In genomic region chr9:123998970-123999621, GRCh38 we compare ENCODE assay signal across 10 cellular contexts. TPM values are rescaled to one million over a fixed set of nuclear protein-coding genes. Genes with fewer than 3 reads are reported as not detected.
DNase-seq lines count a peak whose midpoint lies in the region; ATAC-seq and TF ChIP-seq lines count a peak whose summit lies in the region.
"Had no signal": no experiment of that assay in that cellular context is flagged by ENCODE, and none has a peak within 500 bp of the region (broad histone marks: within the 10 kb centered on the region; RNA-seq: fewer than 3 reads in every experiment).

No MANE protein-coding gene starts in this region.

- TF ChIP-seq POLR2A in prostate gland (IDR thresholded peaks at IDR 0.05) = no peak

- intact Hi-C loops in prostate gland (cut with DNase I) = no loop called here

- H3K9me3 ChIP-seq in mesodermal cell (ENCODE audit: control insufficient read depth, low read length) = no peaks in the 10 kb centered on the region
- H3K9me3 ChIP-seq in prostate gland = no peaks in the 10 kb centered on the region
- H3K9me3 ChIP-seq: MG63 had no signal

- H3K4me3 ChIP-seq in AG04449 (ENCODE audit: low read depth, low read length) (peak overlapping the region; percentile 40), GM12875 (ENCODE audit: low read depth, low read length) (peak overlapping the region; percentile 33), mesodermal cell (ENCODE audit: extremely low read depth, insufficient read depth, low read length, poor library complexity, severe bottlenecking) (peak overlapping the region; percentile 14), prostate gland (no peak overlapping the region)
- H3K4me3 ChIP-seq: MG63 had no signal

- H3K36me3 Mint-ChIP-seq in activated CD8-positive, alpha-beta T cell treated with anti-CD3 and anti-CD28 coated beads, Interleukin-2, amount 10 ng/mL, durations not matched to agents 7 days and 5 days (ENCODE audit: low read depth) = no peaks in the 10 kb centered on the region

- peak; percentile 50 for ATAC-seq in activated CD8-positive, alpha-beta T cell treated with anti-CD3 and anti-CD28 coated beads, Interleukin-2, amount 10 ng/mL, durations not matched to agents 7 days and 5 days
- ATAC-seq in GM19351 (IDR thresholded peaks at IDR 0.05; ENCODE audit: unreplicated experiment) (no peak), GM19395 (IDR thresholded peaks at IDR 0.05; ENCODE audit: unreplicated experiment) (no peak)

- DNase-seq in AG04449 (ENCODE audit: low read depth, low spot score) (no peak), prostate gland (ENCODE audit: low spot score) (no peak), Ammon's horn (ENCODE audit: low spot score) (no peak)
- no peak for DNase-seq in activated CD8-positive, alpha-beta T cell treated with anti-CD3 and anti-CD28 coated beads, Interleukin-2, amount 10 ng/mL, durations not matched to agents 7 days and 5 days
- DNase-seq: activated gamma-delta T cell, MG63 had no signal

- H3K9me3 Mint-ChIP-seq in activated CD8-positive, alpha-beta T cell treated with anti-CD3 and anti-CD28 coated beads, Interleukin-2, amount 10 ng/mL, durations not matched to agents 7 days and 5 days (ENCODE audit: insufficient read depth) = no peaks in the 10 kb centered on the region

- H3K4me1 Mint-ChIP-seq in activated CD8-positive, alpha-beta T cell treated with anti-CD3 and anti-CD28 coated beads, Interleukin-2, amount 10 ng/mL, durations not matched to agents 7 days and 5 days (ENCODE audit: low read depth) = peaks cover 32% of the 10 kb centered on the region

- POLR2A ChIA-PET in AG04449 (lab: Yijun Ruan, JAX) = no interaction called here
- POLR2A ChIA-PET in activated CD8-positive, alpha-beta T cell treated with anti-CD3 and anti-CD28 coated beads, Interleukin-2, amount 10 ng/mL, durations not matched to agents 7 days and 5 days (lab: Charles Lee) = no interaction called here

- H3K4me1 ChIP-seq in mesodermal cell (ENCODE audit: control insufficient read depth, insufficient read depth, low read length, poor library complexity, severe bottlenecking) = no peaks in the 10 kb centered on the region
- H3K4me1 ChIP-seq in prostate gland (replicated peaks) = no peaks in the 10 kb centered on the region

- H3K4me3 Mint-ChIP-seq in activated CD8-positive, alpha-beta T cell treated with anti-CD3 and anti-CD28 coated beads, Interleukin-2, amount 10 ng/mL, durations not matched to agents 7 days and 5 days = peak overlapping the region; percentile 66

- TF ChIP-seq CTCF in AG04449 (IDR thresholded peaks at IDR 0.05; ENCODE audit: insufficient read depth, low read length, missing control alignments) (no peak), GM12875 (IDR thresholded peaks at IDR 0.05; ENCODE audit: borderline replicate concordance, insufficient read depth, low read depth, low read length) (no peak), prostate gland (IDR thresholded peaks at IDR 0.05) (no peak)

- H3K27ac ChIP-seq in mesodermal cell (ENCODE audit: low read depth, low read length, severe bottlenecking) (no peak overlapping the region), prostate gland (no peak overlapping the region)

- H3K27me3 ChIP-seq in prostate gland (replicated peaks; ENCODE audit: insufficient read depth) = peaks cover 41% of the 10 kb centered on the region

- peak overlapping the region; percentile 28 for H3K27ac Mint-ChIP-seq in activated CD8-positive, alpha-beta T cell treated with anti-CD3 and anti-CD28 coated beads, Interleukin-2, amount 10 ng/mL, durations not matched to agents 7 days and 5 days

- 1 to 2% methylated on average over 18 to 22 of the region's 43 CpGs for WGBS in mesodermal cell (ENCODE audit: insufficient coverage in 2 of 2), 2 experiments
- WGBS in prostate gland = 9% methylated on average over 24 of the region's 43 CpGs

- peaks cover 84% of the 10 kb centered on the region for H3K27me3 Mint-ChIP-seq in activated CD8-positive, alpha-beta T cell treated with anti-CD3 and anti-CD28 coated beads, Interleukin-2, amount 10 ng/mL, durations not matched to agents 7 days and 5 days (ENCODE audit: low read depth)

- H3K36me3 ChIP-seq in mesodermal cell (ENCODE audit: control insufficient read depth, insufficient read depth, low read length) = no peaks in the 10 kb centered on the region
- H3K36me3 ChIP-seq in prostate gland = no peaks in the 10 kb centered on the region
- H3K36me3 ChIP-seq: MG63 had no signal

- CTCF ChIA-PET in AG04449 (lab: Yijun Ruan, JAX) = interaction anchor here (1.0 kb wide), 1 partner anchor 12 kb away, joined by 3 read pairs; no protein-coding TSS in a partner anchor
- CTCF ChIA-PET in activated CD8-positive, alpha-beta T cell treated with anti-CD3 and anti-CD28 coated beads, Interleukin-2, amount 10 ng/mL, durations not matched to agents 7 days and 5 days (lab: Charles Lee) = no interaction called here

RNA-seq across cellular contexts. Expression of gene LHX2, which starts 12.5 kb away (rescaled TPM):
- total RNA-seq in activated CD8-positive, alpha-beta T cell treated with anti-CD3 and anti-CD28 coated beads, Interleukin-2, amount 10 ng/mL, durations not matched to agents 7 days and 5 days = not detected
- 0.74 TPM for polyA plus RNA-seq in mesodermal cell (2013, experiment 1 of 2)
- polyA plus RNA-seq in mesodermal cell (2013, experiment 2 of 2) = 0.40 TPM
- under 1 TPM in 1 of 2 donors, not detected in 1; 0.23 TPM for total RNA-seq in prostate gland

Comparison
In these comparisons a context has a peak if more than half of its experiments do, and no peak if none do; other contexts are left out.
1. H3K4me3 ChIP-seq: peak in AG04449 (single experiment), GM12875 (single experiment) and mesodermal cell (single experiment); none in prostate gland (0 of 2).